10 cellular contexts compared by ENCODE assay signal in the genomic region with DNA sequence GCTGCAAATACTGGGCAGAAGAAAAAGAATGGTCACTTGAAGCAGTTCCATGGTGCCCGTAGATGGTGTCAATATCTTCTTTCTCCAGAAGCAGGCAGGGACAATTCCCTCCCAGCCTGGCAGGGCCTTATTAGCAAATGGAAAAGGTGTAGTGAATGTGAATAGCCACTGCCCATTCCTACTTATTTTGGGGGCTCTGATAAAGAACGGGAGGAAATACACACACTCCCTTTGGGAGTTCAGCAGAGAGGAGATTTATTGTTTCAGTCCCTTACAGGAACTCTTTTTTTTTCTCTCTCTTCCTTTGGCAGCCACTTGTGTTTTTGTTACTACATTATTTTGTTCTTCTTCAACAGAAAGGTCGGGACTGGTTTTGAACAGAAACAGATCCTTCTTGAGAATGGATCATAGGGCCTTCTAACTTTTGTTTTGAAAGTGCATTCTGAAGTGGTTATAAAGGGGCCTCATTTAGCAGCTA. TPM values are rescaled to one million over a fixed set of nuclear protein-coding genes. Genes with fewer than 3 reads are reported as not detected.
DNase-seq lines count a peak whose midpoint lies in the region; ATAC-seq and TF ChIP-seq lines count a peak whose summit lies in the region.
"Had no signal": no experiment of that assay in that cellular context is flagged by ENCODE, and none has a peak within 500 bp of the region (broad histone marks: within the 10 kb centered on the region; RNA-seq: fewer than 3 reads in every experiment).

A gene with protein sequence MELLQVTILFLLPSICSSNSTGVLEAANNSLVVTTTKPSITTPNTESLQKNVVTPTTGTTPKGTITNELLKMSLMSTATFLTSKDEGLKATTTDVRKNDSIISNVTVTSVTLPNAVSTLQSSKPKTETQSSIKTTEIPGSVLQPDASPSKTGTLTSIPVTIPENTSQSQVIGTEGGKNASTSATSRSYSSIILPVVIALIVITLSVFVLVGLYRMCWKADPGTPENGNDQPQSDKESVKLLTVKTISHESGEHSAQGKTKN (minus strand): TSS at position 159 of the 478 bp plus-strand sequence. CDS start 108 bp downstream, at position 51.

- H3K36me3 ChIP-seq in ascending aorta, result no peaks in the 10 kb centered on the region
- no peaks in the 10 kb centered on the region for H3K36me3 ChIP-seq in neuron (ENCODE audit: insufficient read depth, low read length)
- no peaks in the 10 kb centered on the region for H3K36me3 ChIP-seq in upper lobe of right lung
- H3K36me3 ChIP-seq: brain microvascular endothelial cell, Peyer's patch had no signal

- H3K9me3 Mint-ChIP-seq in stimulated activated effector memory CD8-positive, alpha-beta T cell treated with anti-CD3 and anti-CD28 coated beads, Interleukin-12 subunit alpha, Interleukin-12 subunit beta, amount 100 ng/mL, for 72 hours, result no peaks in the 10 kb centered on the region

- H3K9me3 ChIP-seq in ascending aorta (no peaks in the 10 kb centered on the region), neuron (ENCODE audit: low read length) (no peaks in the 10 kb centered on the region), upper lobe of right lung (no peaks in the 10 kb centered on the region)
- H3K9me3 ChIP-seq: Peyer's patch had no signal

- H2AFZ ChIP-seq in neuron (ENCODE audit: low read depth, low read length), result peak within 1 kb of the TSS; percentile 37

- H3K36me3 Mint-ChIP-seq in stimulated activated effector memory CD8-positive, alpha-beta T cell treated with anti-CD3 and anti-CD28 coated beads, Interleukin-12 subunit alpha, Interleukin-12 subunit beta, amount 100 ng/mL, for 72 hours, result no peaks in the 10 kb centered on the region

- no peaks in the 10 kb centered on the region for H3K4me1 Mint-ChIP-seq in stimulated activated effector memory CD8-positive, alpha-beta T cell treated with anti-CD3 and anti-CD28 coated beads, Interleukin-12 subunit alpha, Interleukin-12 subunit beta, amount 100 ng/mL, for 72 hours

- intact Hi-C loops in ascending aorta (cut with DNase I) (no loop called here), upper lobe of right lung (cut with DNase I) (no loop called here)

- no peak for DNase-seq in ascending aorta (ENCODE audit: low spot score in 2 of 2)
- DNase-seq in foreskin melanocyte, result peak; percentile 81
- DNase-seq in upper lobe of right lung, result no peak
- no peak for DNase-seq in stimulated activated effector memory CD8-positive, alpha-beta T cell treated with anti-CD3 and anti-CD28 coated beads, Interleukin-12 subunit alpha, Interleukin-12 subunit beta, amount 100 ng/mL, for 72 hours (ENCODE audit: low spot score in 2 of 2)
- DNase-seq in iPS-NIHi7 (ENCODE audit: extremely low spot score), result no peak
- no peak for DNase-seq in NCI-H1417 treated with DMSO at 0.1 percent for 48 hours (lab: John Stamatoyannopoulos, UW)
- DNase-seq: brain microvascular endothelial cell, Peyer's patch had no signal

- H3K27ac ChIP-seq in ascending aorta (no peak within 1 kb of the TSS), upper lobe of right lung (peak within 1 kb of the TSS; percentile 38)
- H3K27ac ChIP-seq: brain microvascular endothelial cell had no signal

- no peak within 1 kb of the TSS for H3K27ac Mint-ChIP-seq in stimulated activated effector memory CD8-positive, alpha-beta T cell treated with anti-CD3 and anti-CD28 coated beads, Interleukin-12 subunit alpha, Interleukin-12 subunit beta, amount 100 ng/mL, for 72 hours

- peak within 1 kb of the TSS in 1 of 2 donors; percentile 23 for H3K4me3 ChIP-seq in ascending aorta
- H3K4me3 ChIP-seq in neuron (ENCODE audit: low read length), result no peak within 1 kb of the TSS
- peak within 1 kb of the TSS; percentile 34 for H3K4me3 ChIP-seq in upper lobe of right lung

- H3K4me3 Mint-ChIP-seq in stimulated activated effector memory CD8-positive, alpha-beta T cell treated with anti-CD3 and anti-CD28 coated beads, Interleukin-12 subunit alpha, Interleukin-12 subunit beta, amount 100 ng/mL, for 72 hours, result no peak within 1 kb of the TSS

- no peak for TF ChIP-seq POLR2A in GM18505 (IDR thresholded peaks at IDR 0.05; ENCODE audit: borderline replicate concordance, extremely low read depth, insufficient read depth, insufficient read length)

- no peaks in the 10 kb centered on the region for H3K27me3 ChIP-seq in ascending aorta
- no peaks in the 10 kb centered on the region for H3K27me3 ChIP-seq in neuron (ENCODE audit: insufficient read depth, low read length)
- no peaks in the 10 kb centered on the region for H3K27me3 ChIP-seq in upper lobe of right lung
- H3K27me3 ChIP-seq: brain microvascular endothelial cell, Peyer's patch had no signal

- ATAC-seq in upper lobe of right lung (no peak), GM18505 (IDR thresholded peaks at IDR 0.05; ENCODE audit: unreplicated experiment) (no peak)
- ATAC-seq in stimulated activated effector memory CD8-positive, alpha-beta T cell treated with anti-CD3 and anti-CD28 coated beads, Interleukin-12 subunit alpha, Interleukin-12 subunit beta, amount 100 ng/mL, for 72 hours, result no peak

- H3K4me1 ChIP-seq in ascending aorta (no peaks in the 10 kb centered on the region), neuron (ENCODE audit: insufficient read depth, low read length) (no peaks in the 10 kb centered on the region), upper lobe of right lung (no peaks in the 10 kb centered on the region)
- H3K4me1 ChIP-seq: Peyer's patch had no signal

- no peak for TF ChIP-seq CTCF in ascending aorta (IDR thresholded peaks at IDR 0.05)
- no peak for TF ChIP-seq CTCF in upper lobe of right lung (IDR thresholded peaks at IDR 0.05)

RNA-seq across cellular contexts. Expression of the gene that starts here (rescaled TPM):
- total RNA-seq in ascending aorta, result 24.6 TPM
- total RNA-seq in upper lobe of right lung, result 35.9 TPM
